Comparison of ENCODE assay signal across 28 cellular contexts in the genomic region with DNA sequence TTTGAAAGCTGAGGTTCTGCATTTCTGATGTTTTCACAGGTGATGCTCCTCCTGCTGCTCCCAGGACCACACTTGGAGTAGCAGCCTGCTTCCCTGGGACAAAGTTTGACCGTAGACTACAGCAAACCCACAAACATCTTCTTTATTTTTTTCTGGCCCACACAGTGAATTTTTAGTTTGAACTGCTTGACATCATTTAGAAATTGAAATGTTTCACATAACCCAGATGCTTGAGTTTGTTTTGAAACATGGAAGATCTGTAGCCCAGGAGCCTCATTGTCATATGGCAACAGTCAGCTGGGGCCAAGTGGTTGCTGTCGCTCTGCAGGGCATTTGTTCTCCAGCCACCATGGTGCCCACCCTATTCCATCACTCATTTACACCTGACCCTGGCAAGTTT. TPM values are rescaled to one million over a fixed set of nuclear protein-coding genes. Genes with fewer than 3 reads are reported as not detected.
A peak's percentile ranks its signal among the peaks of the same experiment; 100 is the strongest.
DNase-seq lines count a peak whose midpoint lies in the region; ATAC-seq and TF ChIP-seq lines count a peak whose summit lies in the region.
"Had no signal": no experiment of that assay in that cellular context is flagged by ENCODE, and none has a peak within 500 bp of the region (broad histone marks: within the 10 kb centered on the region; RNA-seq: fewer than 3 reads in every experiment).

No MANE protein-coding gene starts in this region.

- no peak for TF ChIP-seq POLR2A in esophagus muscularis mucosa (IDR thresholded peaks at IDR 0.05; ENCODE audit: low read depth)

- TF ChIP-seq CTCF in AG10803 (conservative IDR thresholded peaks at IDR 0.05; ENCODE audit: low read length) (no peak), esophagus muscularis mucosa (IDR thresholded peaks at IDR 0.05) (no peak)

- WGBS in esophagus muscularis mucosa: 52% methylated on average over 2 of the region's 2 CpGs

- intact Hi-C loops in esophagus muscularis mucosa (cut with DNase I): no loop called here

- peak; percentile 64 for DNase-seq in AG10803 (ENCODE audit: low read depth)
- DNase-seq in astrocyte of the hippocampus (ENCODE audit: low read depth, low spot score): peak; percentile 20
- peak; percentile 74 for DNase-seq in esophagus muscularis mucosa (ENCODE audit: extremely low spot score)
- DNase-seq in substantia nigra (lab: John Stamatoyannopoulos, UW): no peak
- no peak for DNase-seq in COLO829 (ENCODE audit: low spot score)
- DNase-seq: 8988T; ACHN; C1 segment of cervical spinal cord; CD8-positive, alpha-beta T cell; DMS 273 treated with DMSO at 0.1 percent for 48 hours; DMS79; GF-D8; HCEC 1CT; Kasumi-1; NCI-H1092 treated with DMSO at 0.1 percent for 48 hours; NCI-H1436; NCI-H187; NCI-H2081 treated with DMSO at 0.1 percent for 48 hours; NCI-H2171; NCI-H226; NCI-H510A; NCI-H69; SHP77 treated with DMSO at 0.1 percent for 48 hours had no signal

- H3K36me3 ChIP-seq in esophagus muscularis mucosa: no peaks in the 10 kb centered on the region

- TF ChIP-seq EP300 in esophagus muscularis mucosa (IDR thresholded peaks at IDR 0.05): no peak

- H3K27ac ChIP-seq in esophagus muscularis mucosa (replicated peaks in 1 of 4): no peak overlapping the region
- peak overlapping the region; percentile 33 for H3K27ac ChIP-seq in substantia nigra (ENCODE audit: low read depth, low read length, poor library complexity, severe bottlenecking)
- H3K27ac ChIP-seq: SK-N-MC had no signal

- no peaks in the 10 kb centered on the region for H3K27me3 ChIP-seq in esophagus muscularis mucosa

- H3K4me1 ChIP-seq in esophagus muscularis mucosa: peaks cover 4 to 9% (median 7%) of the 10 kb centered on the region in 4 donors

- ATAC-seq in HG02798 (IDR thresholded peaks at IDR 0.05; ENCODE audit: poor library complexity, unreplicated experiment): no peak
- ATAC-seq in GM18909 (IDR thresholded peaks at IDR 0.05; ENCODE audit: poor library complexity, unreplicated experiment): no peak
- ATAC-seq: CD8-positive, alpha-beta T cell; Panc1 had no signal

- H3K9me3 ChIP-seq in esophagus muscularis mucosa: peaks cover 0 to 8% (median 0%) of the 10 kb centered on the region in 4 donors

- H3K4me3 ChIP-seq in AG10803 (ENCODE audit: low read length) (no peak overlapping the region), esophagus muscularis mucosa (no peak overlapping the region)
- H3K4me3 ChIP-seq: SK-N-MC had no signal

RNA-seq across cellular contexts. Expression of a gene that starts 8.4 kb away (rescaled TPM):
- 1 to 10 TPM in 3 of 4 donors, under 1 TPM in 1; 0.84 to 2.4 (median 1.7) TPM for total RNA-seq in esophagus muscularis mucosa
- total RNA-seq: CD8-positive, alpha-beta T cell; OCI-LY7 had no signal

Comparison
In these comparisons a context has a peak if more than half of its experiments do, and no peak if none do; other contexts are left out.
1. DNase-seq: peak in AG10803 (single experiment), astrocyte of the hippocampus (single experiment) and esophagus muscularis mucosa (single experiment); none in substantia nigra (0 of 49) and COLO829 (single experiment).